Comparison of ENCODE assay signal across 21 cellular contexts in the genomic region with DNA sequence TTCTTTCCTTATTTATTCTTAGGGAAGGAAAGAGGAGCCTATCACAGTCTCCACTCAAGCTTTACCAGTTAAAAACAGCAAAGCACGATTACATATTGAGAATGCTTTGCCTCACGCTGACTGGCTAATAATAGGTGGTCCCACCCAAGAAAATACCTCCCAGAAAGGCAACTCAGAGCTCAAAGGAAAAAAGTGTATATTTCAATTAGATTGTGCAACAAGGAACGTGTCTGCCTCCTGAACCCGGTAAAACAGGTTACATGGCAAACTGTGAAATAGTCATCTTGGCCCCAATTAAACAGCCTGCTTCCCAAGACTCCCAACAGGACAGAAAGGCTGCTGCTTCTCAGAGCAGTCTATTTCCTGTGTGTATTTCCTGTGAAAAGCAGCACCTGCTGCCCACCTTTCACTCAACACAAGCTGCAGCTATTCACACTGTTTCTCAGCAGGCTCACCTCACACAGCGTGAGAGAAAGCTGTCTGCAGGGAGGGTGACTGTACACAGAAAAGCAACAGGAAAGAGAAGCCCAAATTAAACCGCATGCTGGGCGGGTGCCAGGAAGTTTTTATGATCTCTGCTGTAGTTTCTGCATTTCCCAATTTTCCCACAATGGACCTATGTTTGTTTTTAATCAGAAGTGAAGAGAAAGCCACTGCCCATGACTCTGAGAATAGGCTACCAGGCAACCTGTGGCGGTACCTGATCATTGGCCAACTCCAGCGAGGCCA. TPM values are rescaled to one million over a fixed set of nuclear protein-coding genes. Genes with fewer than 3 reads are reported as not detected.
DNase-seq lines count a peak whose midpoint lies in the region; ATAC-seq and TF ChIP-seq lines count a peak whose summit lies in the region.
"Had no signal": no experiment of that assay in that cellular context is flagged by ENCODE, and none has a peak within 500 bp of the region (broad histone marks: within the 10 kb centered on the region; RNA-seq: fewer than 3 reads in every experiment).

No MANE protein-coding gene starts in this region.

- H3K4me2 ChIP-seq in PC-3 (ENCODE audit: low read length), result no peak overlapping the region

- POLR2A ChIA-PET in PC-3 (lab: Charles Lee; ENCODE audit: unreplicated experiment), result no interaction called here

- no peaks in the 10 kb centered on the region for H3K9me2 ChIP-seq in PC-3 (replicated peaks; ENCODE audit: low read length)

- peak overlapping the region; percentile 15 for H3K27ac Mint-ChIP-seq in stimulated activated memory B cell treated with anti-CD40 and anti-IgM and Interleukin-4, amounts not matched to agents 10 μg/mL and 1 μg/mL and 100 μg/mL, for 72 hours
- H3K27ac Mint-ChIP-seq: activated naive CD8-positive, alpha-beta T cell treated with anti-CD3 and anti-CD28 coated beads for 36 hours had no signal

- intact Hi-C loops in PC-3 (cut with micrococcal nuclease) (no loop called here), esophagus squamous epithelium (cut with DNase I) (no loop called here)

- H3K4me3 ChIP-seq in PC-3 (ENCODE audit: low read length), result no peak overlapping the region
- peak overlapping the region in 1 of 4 donors; percentile 17 for H3K4me3 ChIP-seq in esophagus squamous epithelium
- H3K4me3 ChIP-seq: coronary artery, gastrocnemius medialis, GM12878, sigmoid colon, tibial artery had no signal

- H2AFZ ChIP-seq in PC-3 (ENCODE audit: low read length), result no peak overlapping the region
- H2AFZ ChIP-seq: parathyroid adenoma had no signal

- CTCF ChIA-PET in PC-3 (lab: Charles Lee), result interaction anchor here (0.7 kb wide), 1 partner anchor 44 kb away, joined by 4 read pairs; no protein-coding TSS in a partner anchor

- no peak overlapping the region for H3K9ac ChIP-seq in PC-3 (ENCODE audit: low read length)
- H3K9ac ChIP-seq: parathyroid adenoma had no signal

- DNase-seq in NCI-H146 (lab: John Stamatoyannopoulos, UW) (peak; percentile 28), NCI-H146 treated with DMSO at 0.1 percent for 48 hours (lab: John Stamatoyannopoulos, UW; ENCODE audit: unreplicated experiment) (no peak), PC-3 (no peak), esophagus squamous epithelium (lab: John Stamatoyannopoulos, UW) (no peak), NCI-H2107 treated with DMSO at 0.1 percent for 48 hours (lab: John Stamatoyannopoulos, UW; ENCODE audit: unreplicated experiment) (no peak), NCI-H187 treated with DMSO at 0.1 percent for 48 hours (lab: John Stamatoyannopoulos, UW) (no peak), dedifferentiated amniotic fluid mesenchymal stem cell (ENCODE audit: extremely low spot score) (no peak)
- DNase-seq: activated naive CD8-positive, alpha-beta T cell treated with anti-CD3 and anti-CD28 coated beads for 36 hours; gastrocnemius medialis; GOT3; natural killer cell; NCI-H1694; NCI-H226; sigmoid colon; stimulated activated naive CD4-positive, alpha-beta T cell; tibial artery had no signal

- no peaks in the 10 kb centered on the region for H4K20me1 ChIP-seq in PC-3 (ENCODE audit: low read length)

- H3K4me1 ChIP-seq in PC-3 (ENCODE audit: insufficient read depth, low read length) (no peaks in the 10 kb centered on the region), esophagus squamous epithelium (peaks cover 15 to 59% (median 42%) of the 10 kb centered on the region in 3 donors)
- H3K4me1 ChIP-seq: gastrocnemius medialis, parathyroid adenoma, sigmoid colon, tibial artery had no signal

- peaks cover 90% of the 10 kb centered on the region for H3K36me3 Mint-ChIP-seq in stimulated activated memory B cell treated with anti-CD40 and anti-IgM and Interleukin-4, amounts not matched to agents 10 μg/mL and 1 μg/mL and 100 μg/mL, for 72 hours

- peaks cover 5% of the 10 kb centered on the region for H3K9me3 Mint-ChIP-seq in stimulated activated memory B cell treated with anti-CD40 and anti-IgM and Interleukin-4, amounts not matched to agents 10 μg/mL and 1 μg/mL and 100 μg/mL, for 72 hours

- no TSS peak for BruUV-seq in PC-3 (replicated peaks; lab: Mats Ljungman, UMichigan)

- no peak for ATAC-seq in PC-3
- ATAC-seq in stimulated activated memory B cell treated with anti-CD40 and anti-IgM and Interleukin-4, amounts not matched to agents 10 μg/mL and 1 μg/mL and 100 μg/mL, for 72 hours, result no peak
- ATAC-seq: gastrocnemius medialis, GM12878, natural killer cell had no signal

- no peaks in the 10 kb centered on the region for H3K27me3 Mint-ChIP-seq in stimulated activated memory B cell treated with anti-CD40 and anti-IgM and Interleukin-4, amounts not matched to agents 10 μg/mL and 1 μg/mL and 100 μg/mL, for 72 hours
- H3K27me3 Mint-ChIP-seq: activated naive CD8-positive, alpha-beta T cell treated with anti-CD3 and anti-CD28 coated beads for 36 hours had no signal

- H3K36me3 ChIP-seq in PC-3 (ENCODE audit: low read depth, low read length), result peaks cover 94% of the 10 kb centered on the region
- peaks cover 46 to 100% (median 59%) of the 10 kb centered on the region in 3 donors for H3K36me3 ChIP-seq in esophagus squamous epithelium

- no peaks in the 10 kb centered on the region for H3K79me2 ChIP-seq in PC-3 (ENCODE audit: low read length)

- WGBS in esophagus squamous epithelium, 2 donors, result 28 to 40% methylated on average over 4 to 8 of the region's 9 CpGs

- H3K4me3 Mint-ChIP-seq in stimulated activated memory B cell treated with anti-CD40 and anti-IgM and Interleukin-4, amounts not matched to agents 10 μg/mL and 1 μg/mL and 100 μg/mL, for 72 hours, result no peak overlapping the region
- H3K4me3 Mint-ChIP-seq: activated naive CD8-positive, alpha-beta T cell treated with anti-CD3 and anti-CD28 coated beads for 36 hours; natural killer cell had no signal

- H3F3A ChIP-seq in PC-3 (ENCODE audit: low read length, unreplicated experiment), result no peaks in the 10 kb centered on the region

- no peaks in the 10 kb centered on the region for H3K27me3 ChIP-seq in PC-3 (ENCODE audit: low read length)
- no peaks in the 10 kb centered on the region for H3K27me3 ChIP-seq in esophagus squamous epithelium
- H3K27me3 ChIP-seq: gastrocnemius medialis, sigmoid colon, tibial artery had no signal

- H3K9me3 ChIP-seq in PC-3 (ENCODE audit: low read length), result no peaks in the 10 kb centered on the region
- peaks cover 0 to 14% (median 7%) of the 10 kb centered on the region in 3 donors for H3K9me3 ChIP-seq in esophagus squamous epithelium
- H3K9me3 ChIP-seq: gastrocnemius medialis had no signal

- TF ChIP-seq POLR2A in esophagus squamous epithelium (IDR thresholded peaks at IDR 0.05), result no peak

- H3K27ac ChIP-seq in PC-3 (ENCODE audit: low read length), result 0 out of 2 replicates have a peak overlapping the region, but pooled peaks have one; percentile 1
- peak overlapping the region; percentile 83 to 91 (median 87) for H3K27ac ChIP-seq in esophagus squamous epithelium
- H3K27ac ChIP-seq: 22Rv1, coronary artery, gastrocnemius medialis, parathyroid adenoma, tibial artery had no signal

- TF ChIP-seq CTCF in PC-3 (conservative IDR thresholded peaks at IDR 0.05; ENCODE audit: low read depth, low read length) (no peak), esophagus squamous epithelium (IDR thresholded peaks at IDR 0.05) (no peak)

- no peaks in the 10 kb centered on the region for H3K4me1 Mint-ChIP-seq in stimulated activated memory B cell treated with anti-CD40 and anti-IgM and Interleukin-4, amounts not matched to agents 10 μg/mL and 1 μg/mL and 100 μg/mL, for 72 hours
- H3K4me1 Mint-ChIP-seq: activated naive CD8-positive, alpha-beta T cell treated with anti-CD3 and anti-CD28 coated beads for 36 hours had no signal

RNA-seq across cellular contexts. Expression of a gene that starts 44.0 kb away (rescaled TPM):
- 27.8 and 36.3 TPM in 2 replicates for total RNA-seq in PC-3 (2014; rRNA removed)
- 10 to 100 TPM; 11.1 to 24.8 (median 17.9) TPM for total RNA-seq in esophagus squamous epithelium

RNA-seq across cellular contexts. Expression of a gene that starts 50.1 kb away (rescaled TPM):
- not detected in 2 replicates for total RNA-seq in PC-3 (2014; rRNA removed)
- total RNA-seq in esophagus squamous epithelium, result under 1 TPM in 1 of 4 donors, not detected in 3; 0.29 TPM
- total RNA-seq: activated naive CD8-positive, alpha-beta T cell treated with anti-CD3 and anti-CD28 coated beads for 36 hours; gastrocnemius medialis; GM12878; natural killer cell had no signal
